Comparison of ENCODE assay signal across 19 cellular contexts in genomic region chr16:66175580-66175979, GRCh38.
"Had no signal": no experiment of that assay in that cellular context is flagged by ENCODE, and none has a peak within 500 bp of the region (broad histone marks: within the 10 kb centered on the region; RNA-seq: fewer than 3 reads in every experiment).

No MANE protein-coding gene starts in this region.

- H3K9me3 ChIP-seq: lower lobe of right lung, right lobe of liver, thoracic aorta had no signal

- H3K27ac Mint-ChIP-seq: activated CD4-positive, alpha-beta memory T cell treated with anti-CD3 and anti-CD28 coated beads, Interleukin-2, amount 10 ng/mL, durations not matched to agents 7 days and 5 days; activated naive CD4-positive, alpha-beta T cell treated with anti-CD3 and anti-CD28 coated beads for 36 hours; activated naive CD8-positive, alpha-beta T cell treated with anti-CD3 and anti-CD28 coated beads, Interleukin-2, amount 50 U/mL, for 24 hours; activated T-cell treated with anti-CD3 and anti-CD28 coated beads, Interleukin-2, amount 50 U/mL, for 24 hours; activated T-helper 2 cell treated with anti-CD3 and anti-CD28 coated beads, Interferon-gamma antibody, Interleukin-2, Interleukin-4, amounts not matched to agents 10 μg/mL and 5 μg/mL and 100 μg/mL, durations not matched to agents 14 hours and 24 hours and 36 hours; natural killer cell treated with Interleukin-12 subunit alpha and Interleukin-12 subunit beta and Interleukin-15 and Interleukin-18, amount 100 ng/mL, for 72 hours; stimulated activated naive B cell treated with anti-CD40 and anti-IgM and Interleukin-4, amounts not matched to agents 10 μg/mL and 1 μg/mL and 100 μg/mL, for 72 hours had no signal

- H3K4me1 Mint-ChIP-seq: activated CD4-positive, alpha-beta memory T cell treated with anti-CD3 and anti-CD28 coated beads, Interleukin-2, amount 10 ng/mL, durations not matched to agents 7 days and 5 days; activated naive CD8-positive, alpha-beta T cell treated with anti-CD3 and anti-CD28 coated beads, Interleukin-2, amount 50 U/mL, for 24 hours had no signal

- H3K4me1 ChIP-seq: lower lobe of right lung, psoas muscle, right lobe of liver had no signal

- H3K27me3 ChIP-seq: right lobe of liver had no signal

- H3K4me3 ChIP-seq: coronary artery, lower lobe of right lung, psoas muscle, right lobe of liver, thoracic aorta had no signal

- DNase-seq: activated CD4-positive, alpha-beta memory T cell treated with anti-CD3 and anti-CD28 coated beads, Interleukin-2, amount 10 ng/mL, durations not matched to agents 7 days and 5 days; activated CD4-positive, alpha-beta T cell treated with anti-CD3 and anti-CD28 coated beads for 48 hours; activated CD4-positive, CD25-positive, alpha-beta regulatory T cell; activated naive CD4-positive, alpha-beta T cell treated with anti-CD3 and anti-CD28 coated beads for 36 hours; activated naive CD8-positive, alpha-beta T cell treated with anti-CD3 and anti-CD28 coated beads, Interleukin-2, amount 50 U/mL, for 24 hours; activated T-cell treated with anti-CD3 and anti-CD28 coated beads, Interleukin-2, amount 50 U/mL, for 24 hours; caudate nucleus; lower lobe of right lung; psoas muscle; small intestine; stimulated activated naive B cell treated with anti-CD40 and anti-IgM and Interleukin-4, amounts not matched to agents 10 μg/mL and 1 μg/mL and 100 μg/mL, for 72 hours; T-helper 1 cell; T-helper 9 cell had no signal

- H3K27ac ChIP-seq: lower lobe of right lung, psoas muscle, right lobe of liver, thoracic aorta had no signal

- H3K4me3 Mint-ChIP-seq: activated CD4-positive, alpha-beta memory T cell treated with anti-CD3 and anti-CD28 coated beads, Interleukin-2, amount 10 ng/mL, durations not matched to agents 7 days and 5 days; activated naive CD4-positive, alpha-beta T cell treated with anti-CD3 and anti-CD28 coated beads for 36 hours; activated naive CD8-positive, alpha-beta T cell treated with anti-CD3 and anti-CD28 coated beads, Interleukin-2, amount 50 U/mL, for 24 hours; activated T-cell treated with anti-CD3 and anti-CD28 coated beads, Interleukin-2, amount 50 U/mL, for 24 hours; brain; natural killer cell treated with Interleukin-12 subunit alpha and Interleukin-12 subunit beta and Interleukin-15 and Interleukin-18, amount 100 ng/mL, for 72 hours; stimulated activated naive B cell treated with anti-CD40 and anti-IgM and Interleukin-4, amounts not matched to agents 10 μg/mL and 1 μg/mL and 100 μg/mL, for 72 hours had no signal

- H3K36me3 ChIP-seq: lower lobe of right lung, right lobe of liver, thoracic aorta had no signal

- H3K36me3 Mint-ChIP-seq: brain had no signal

- ATAC-seq: activated naive CD8-positive, alpha-beta T cell treated with anti-CD3 and anti-CD28 coated beads, Interleukin-2, amount 50 U/mL, for 24 hours; lower lobe of right lung; natural killer cell treated with Interleukin-12 subunit alpha and Interleukin-12 subunit beta and Interleukin-15 and Interleukin-18, amount 100 ng/mL, for 72 hours; psoas muscle; right lobe of liver; stimulated activated naive B cell treated with anti-CD40 and anti-IgM and Interleukin-4, amounts not matched to agents 10 μg/mL and 1 μg/mL and 100 μg/mL, for 72 hours had no signal
